In genomic region chr12:12704593-12705230, GRCh38 we compare ENCODE assay signal across 1 cellular context.
TF ChIP-seq lines count a peak whose summit lies in the region.

No MANE protein-coding gene starts in this region.

TF ChIP-seq in HepG2, 621 proteins besides CTCF, POLR2A, EP300 and RAD21 (continued from another document and continues in another):
- no peak for TF ChIP-seq ZBTB46 (CRISPR knock-in tag; IDR thresholded peaks at IDR 0.05; ENCODE audit: borderline replicate concordance)
- no peak for TF ChIP-seq GPN1 (CRISPR knock-in tag; IDR thresholded peaks at IDR 0.05; ENCODE audit: borderline replicate concordance)
- TF ChIP-seq ZNF274 (CRISPR knock-in tag; IDR thresholded peaks at IDR 0.05): no peak
- TF ChIP-seq NR2C2 (CRISPR knock-in tag; IDR thresholded peaks at IDR 0.05; ENCODE audit: borderline replicate concordance): no peak
- TF ChIP-seq SIX1 (CRISPR knock-in tag; IDR thresholded peaks at IDR 0.05; ENCODE audit: borderline replicate concordance): 0 out of 2 replicates have a peak, but pooled peaks have one; percentile 24
- TF ChIP-seq RXRB (CRISPR knock-in tag; IDR thresholded peaks at IDR 0.05; ENCODE audit: borderline replicate concordance): peak; percentile 15; the same call in 1 of the 2 replicates
- no peak for TF ChIP-seq TCF12 (IDR thresholded peaks at IDR 0.05)
- TF ChIP-seq TCF12 (CRISPR knock-in tag; IDR thresholded peaks at IDR 0.05): no peak
- TF ChIP-seq ZNF468 (CRISPR knock-in tag; IDR thresholded peaks at IDR 0.05): no peak
- TF ChIP-seq ZNF768 (CRISPR knock-in tag; IDR thresholded peaks at IDR 0.05): no peak
- TF ChIP-seq ZFP36L1 (CRISPR knock-in tag; IDR thresholded peaks at IDR 0.05): no peak
- TF ChIP-seq GFI1 (CRISPR knock-in tag; IDR thresholded peaks at IDR 0.05; ENCODE audit: borderline replicate concordance): 0 out of 2 replicates have a peak, but pooled peaks have one; percentile 33
- TF ChIP-seq POLR2AphosphoS2 (IDR thresholded peaks at IDR 0.05; ENCODE audit: low read depth, low read length): no peak
- peak; percentile 16; the same call in 1 of the 2 replicates for TF ChIP-seq NCOA2 (CRISPR knock-in tag; IDR thresholded peaks at IDR 0.05)
- TF ChIP-seq ZNF563 (CRISPR knock-in tag; IDR thresholded peaks at IDR 0.05): no peak
- no peak for TF ChIP-seq SP140L (CRISPR knock-in tag; IDR thresholded peaks at IDR 0.05; ENCODE audit: borderline replicate concordance)
- no peak for TF ChIP-seq PITX1 (CRISPR knock-in tag; IDR thresholded peaks at IDR 0.05)
- peak; percentile 33; the same call in 1 of the 2 replicates for TF ChIP-seq CEBPG (CRISPR knock-in tag; IDR thresholded peaks at IDR 0.05)
- TF ChIP-seq BCL6 (CRISPR knock-in tag; IDR thresholded peaks at IDR 0.05): peak; percentile 26; the same call in 1 of the 2 replicates
- TF ChIP-seq MXD1 (CRISPR knock-in tag; IDR thresholded peaks at IDR 0.05): no peak
- no peak for TF ChIP-seq ZNF766 (CRISPR knock-in tag; IDR thresholded peaks at IDR 0.05; ENCODE audit: borderline replicate concordance)
- TF ChIP-seq ZNF430 (CRISPR knock-in tag; IDR thresholded peaks at IDR 0.05): no peak
- TF ChIP-seq ZFP36 (IDR thresholded peaks at IDR 0.05; ENCODE audit: borderline replicate concordance, low read depth, low read length, partially characterized antibody): peak; percentile 37
- TF ChIP-seq, protein P1, sequence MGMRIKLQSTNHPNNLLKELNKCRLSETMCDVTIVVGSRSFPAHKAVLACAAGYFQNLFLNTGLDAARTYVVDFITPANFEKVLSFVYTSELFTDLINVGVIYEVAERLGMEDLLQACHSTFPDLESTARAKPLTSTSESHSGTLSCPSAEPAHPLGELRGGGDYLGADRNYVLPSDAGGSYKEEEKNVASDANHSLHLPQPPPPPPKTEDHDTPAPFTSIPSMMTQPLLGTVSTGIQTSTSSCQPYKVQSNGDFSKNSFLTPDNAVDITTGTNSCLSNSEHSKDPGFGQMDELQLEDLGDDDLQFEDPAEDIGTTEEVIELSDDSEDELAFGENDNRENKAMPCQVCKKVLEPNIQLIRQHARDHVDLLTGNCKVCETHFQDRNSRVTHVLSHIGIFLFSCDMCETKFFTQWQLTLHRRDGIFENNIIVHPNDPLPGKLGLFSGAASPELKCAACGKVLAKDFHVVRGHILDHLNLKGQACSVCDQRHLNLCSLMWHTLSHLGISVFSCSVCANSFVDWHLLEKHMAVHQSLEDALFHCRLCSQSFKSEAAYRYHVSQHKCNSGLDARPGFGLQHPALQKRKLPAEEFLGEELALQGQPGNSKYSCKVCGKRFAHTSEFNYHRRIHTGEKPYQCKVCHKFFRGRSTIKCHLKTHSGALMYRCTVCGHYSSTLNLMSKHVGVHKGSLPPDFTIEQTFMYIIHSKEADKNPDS (CRISPR knock-in tag; IDR thresholded peaks at IDR 0.05): no peak
- TF ChIP-seq ISL2 (CRISPR knock-in tag; IDR thresholded peaks at IDR 0.05): no peak
- peak; percentile 70; the same call in 1 of the 2 replicates for TF ChIP-seq ZSCAN31 (CRISPR knock-in tag; IDR thresholded peaks at IDR 0.05; ENCODE audit: low read depth)
- TF ChIP-seq ARID3A (IDR thresholded peaks at IDR 0.05; ENCODE audit: low read depth, low read length): peak; percentile 98
- peak; percentile 99 for TF ChIP-seq SMC3 (IDR thresholded peaks at IDR 0.05; ENCODE audit: low read length)
- no peak for TF ChIP-seq PRDM10 (CRISPR knock-in tag; IDR thresholded peaks at IDR 0.05; ENCODE audit: low read depth)
- TF ChIP-seq RARA (CRISPR knock-in tag; IDR thresholded peaks at IDR 0.05): 0 out of 2 replicates have a peak, but pooled peaks have one; percentile 19
- peak; percentile 36; the same call in 1 of the 2 replicates for TF ChIP-seq IKZF5 (CRISPR knock-in tag; IDR thresholded peaks at IDR 0.05)
- TF ChIP-seq YY1 (IDR thresholded peaks at IDR 0.05; ENCODE audit: insufficient read depth, insufficient replicate concordance, low read depth, low read length): no peak
- TF ChIP-seq, protein P2, sequence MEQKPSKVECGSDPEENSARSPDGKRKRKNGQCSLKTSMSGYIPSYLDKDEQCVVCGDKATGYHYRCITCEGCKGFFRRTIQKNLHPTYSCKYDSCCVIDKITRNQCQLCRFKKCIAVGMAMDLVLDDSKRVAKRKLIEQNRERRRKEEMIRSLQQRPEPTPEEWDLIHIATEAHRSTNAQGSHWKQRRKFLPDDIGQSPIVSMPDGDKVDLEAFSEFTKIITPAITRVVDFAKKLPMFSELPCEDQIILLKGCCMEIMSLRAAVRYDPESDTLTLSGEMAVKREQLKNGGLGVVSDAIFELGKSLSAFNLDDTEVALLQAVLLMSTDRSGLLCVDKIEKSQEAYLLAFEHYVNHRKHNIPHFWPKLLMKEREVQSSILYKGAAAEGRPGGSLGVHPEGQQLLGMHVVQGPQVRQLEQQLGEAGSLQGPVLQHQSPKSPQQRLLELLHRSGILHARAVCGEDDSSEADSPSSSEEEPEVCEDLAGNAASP (CRISPR knock-in tag; IDR thresholded peaks at IDR 0.05; ENCODE audit: borderline replicate concordance): 0 out of 2 replicates have a peak, but pooled peaks have one; percentile 14
- TF ChIP-seq ZBTB21 (CRISPR knock-in tag; IDR thresholded peaks at IDR 0.05): no peak
- peak; percentile 65; the same call in 1 of the 2 replicates for TF ChIP-seq PPARG (CRISPR knock-in tag; conservative IDR thresholded peaks at IDR 0.05)
- TF ChIP-seq ZBTB7A (CRISPR knock-in tag; IDR thresholded peaks at IDR 0.05): no peak
- TF ChIP-seq, protein P3, sequence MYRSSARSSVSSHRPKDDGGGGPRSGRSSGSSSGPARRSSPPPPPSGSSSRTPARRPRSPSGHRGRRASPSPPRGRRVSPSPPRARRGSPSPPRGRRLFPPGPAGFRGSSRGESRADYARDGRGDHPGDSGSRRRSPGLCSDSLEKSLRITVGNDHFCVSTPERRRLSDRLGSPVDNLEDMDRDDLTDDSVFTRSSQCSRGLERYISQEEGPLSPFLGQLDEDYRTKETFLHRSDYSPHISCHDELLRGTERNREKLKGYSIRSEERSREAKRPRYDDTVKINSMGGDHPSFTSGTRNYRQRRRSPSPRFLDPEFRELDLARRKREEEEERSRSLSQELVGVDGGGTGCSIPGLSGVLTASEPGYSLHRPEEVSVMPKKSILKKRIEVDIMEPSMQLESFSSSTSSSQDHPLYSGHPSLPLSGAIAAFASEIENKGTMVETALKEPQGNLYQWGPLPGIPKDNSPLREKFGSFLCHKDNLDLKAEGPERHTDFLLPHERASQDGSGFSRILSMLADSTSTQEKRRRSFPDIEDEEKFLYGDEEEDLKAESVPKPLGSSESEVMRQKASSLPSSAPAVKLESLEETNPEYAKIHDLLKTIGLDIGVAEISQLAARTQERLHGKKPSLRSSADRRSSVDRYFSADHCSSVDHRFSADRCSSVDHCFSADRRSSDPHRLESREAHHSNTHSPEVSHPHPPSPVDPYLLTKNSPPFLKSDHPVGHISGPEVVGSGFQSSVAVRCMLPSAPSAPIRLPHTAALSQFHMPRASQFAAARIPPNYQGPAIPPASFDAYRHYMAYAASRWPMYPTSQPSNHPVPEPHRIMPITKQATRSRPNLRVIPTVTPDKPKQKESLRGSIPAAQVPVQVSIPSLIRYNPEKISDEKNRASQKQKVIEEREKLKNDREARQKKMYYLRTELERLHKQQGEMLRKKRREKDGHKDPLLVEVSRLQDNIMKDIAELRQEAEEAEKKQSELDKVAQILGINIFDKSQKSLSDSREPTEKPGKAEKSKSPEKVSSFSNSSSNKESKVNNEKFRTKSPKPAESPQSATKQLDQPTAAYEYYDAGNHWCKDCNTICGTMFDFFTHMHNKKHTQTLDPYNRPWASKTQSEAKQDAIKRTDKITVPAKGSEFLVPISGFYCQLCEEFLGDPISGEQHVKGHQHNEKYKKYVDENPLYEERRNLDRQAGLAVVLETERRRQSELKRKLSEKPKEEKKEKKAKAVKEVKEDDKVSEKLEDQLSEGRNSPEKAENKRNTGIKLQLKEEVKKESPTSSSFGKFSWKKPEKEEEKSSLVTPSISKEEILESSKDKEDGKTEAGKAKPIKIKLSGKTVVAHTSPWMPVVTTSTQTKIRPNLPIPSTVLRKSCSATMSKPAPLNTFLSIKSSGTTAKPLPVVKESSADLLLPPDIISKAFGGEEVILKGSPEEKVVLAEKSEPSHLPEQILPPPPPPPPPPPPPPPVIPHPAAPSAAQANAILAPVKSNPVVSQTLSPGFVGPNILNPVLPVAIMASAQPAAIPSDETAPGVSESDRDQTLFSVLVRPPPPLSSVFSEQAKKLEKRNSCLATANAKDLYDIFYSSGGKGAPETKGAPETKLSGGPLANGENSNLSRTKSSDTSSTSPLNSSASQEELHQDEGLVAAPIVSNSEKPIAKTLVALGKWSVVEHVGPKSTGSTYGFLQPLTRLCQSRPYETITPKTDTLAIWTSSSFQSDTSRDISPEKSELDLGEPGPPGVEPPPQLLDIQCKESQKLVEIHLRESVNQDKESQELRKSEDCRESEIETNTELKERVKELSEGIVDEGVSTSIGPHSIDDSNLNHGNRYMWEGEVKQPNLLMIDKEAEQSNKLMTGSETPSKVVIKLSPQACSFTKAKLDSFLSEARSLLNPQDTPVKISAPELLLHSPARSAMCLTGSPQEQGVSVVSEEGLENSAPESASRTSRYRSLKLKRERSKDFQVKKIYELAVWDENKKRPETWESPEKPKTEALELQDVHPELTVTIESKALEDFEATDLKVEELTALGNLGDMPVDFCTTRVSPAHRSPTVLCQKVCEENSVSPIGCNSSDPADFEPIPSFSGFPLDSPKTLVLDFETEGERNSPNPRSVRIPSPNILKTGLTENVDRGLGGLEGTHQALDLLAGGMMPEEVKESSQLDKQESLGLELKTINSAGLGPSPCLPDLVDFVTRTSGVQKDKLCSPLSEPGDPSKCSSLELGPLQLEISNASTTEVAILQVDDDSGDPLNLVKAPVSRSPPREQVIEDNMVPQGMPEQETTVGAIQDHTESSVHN (CRISPR knock-in tag; IDR thresholded peaks at IDR 0.05): no peak
- no peak for TF ChIP-seq MBNL3 (CRISPR knock-in tag; conservative IDR thresholded peaks at IDR 0.05)
